ENCODE assay signal across 20 cellular contexts in the genomic region with DNA sequence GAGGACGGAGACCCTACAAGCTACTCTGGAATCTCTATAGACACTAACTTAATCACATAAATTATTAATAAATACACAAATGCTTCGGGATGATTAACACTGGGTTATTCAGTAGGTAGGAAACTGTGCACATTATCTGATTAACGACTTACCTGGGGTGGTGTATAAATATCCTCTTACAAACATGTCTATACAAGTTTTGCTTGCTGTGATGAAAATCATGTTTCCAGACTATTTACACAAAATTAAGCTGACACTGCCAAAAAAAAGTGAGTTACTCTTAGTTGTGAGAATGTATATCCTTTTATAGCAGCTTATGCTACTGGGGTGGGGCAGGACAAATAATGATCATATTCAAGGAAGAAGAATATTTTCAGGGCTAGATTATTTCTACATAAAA.
"Had no signal": no experiment of that assay in that cellular context is flagged by ENCODE, and none has a peak within 500 bp of the region (broad histone marks: within the 10 kb centered on the region; RNA-seq: fewer than 3 reads in every experiment).

No MANE protein-coding gene starts in this region.

- H3K27ac Mint-ChIP-seq: dendritic cell treated with granulocyte-macrophage colony-stimulating factor and Interleukin-4, amounts not matched to agents 40 ng/mL and 50 ng/mL, for 4 days; effector memory CD8-positive, alpha-beta T cell; naive thymus-derived CD8-positive, alpha-beta T cell; stimulated activated memory B cell treated with anti-CD40 and anti-IgM and Interleukin-4, amounts not matched to agents 10 μg/mL and 1 μg/mL and 100 μg/mL, for 72 hours; stimulated activated naive CD8-positive, alpha-beta T cell treated with anti-CD3 and anti-CD28 coated beads, Interleukin-15, Interleukin-2, amounts not matched to agents 100 ng/mL and 50 ng/mL, for 24 hours had no signal

- H3K9me3 Mint-ChIP-seq: stimulated activated naive CD8-positive, alpha-beta T cell treated with anti-CD3 and anti-CD28 coated beads, Interleukin-15, Interleukin-2, amounts not matched to agents 100 ng/mL and 50 ng/mL, for 24 hours had no signal

- H3K4me3 Mint-ChIP-seq: dendritic cell treated with granulocyte-macrophage colony-stimulating factor and Interleukin-4, amounts not matched to agents 40 ng/mL and 50 ng/mL, for 4 days; effector memory CD8-positive, alpha-beta T cell; naive thymus-derived CD8-positive, alpha-beta T cell; stimulated activated memory B cell treated with anti-CD40 and anti-IgM and Interleukin-4, amounts not matched to agents 10 μg/mL and 1 μg/mL and 100 μg/mL, for 72 hours; stimulated activated naive CD8-positive, alpha-beta T cell treated with anti-CD3 and anti-CD28 coated beads, Interleukin-15, Interleukin-2, amounts not matched to agents 100 ng/mL and 50 ng/mL, for 24 hours had no signal

- H3K36me3 Mint-ChIP-seq: naive thymus-derived CD8-positive, alpha-beta T cell; stimulated activated memory B cell treated with anti-CD40 and anti-IgM and Interleukin-4, amounts not matched to agents 10 μg/mL and 1 μg/mL and 100 μg/mL, for 72 hours had no signal

- DNase-seq: effector memory CD8-positive, alpha-beta T cell; erythroblast; heart right ventricle; hypothalamus; mucosa of descending colon; naive thymus-derived CD8-positive, alpha-beta T cell; psoas muscle; retina; spleen; stimulated activated CD4-positive, alpha-beta T cell treated with anti-CD3 and anti-CD28 coated beads, Interleukin-15, amount 100 ng/mL, for 24 hours; stimulated activated CD4-positive, alpha-beta T cell treated with anti-CD3 and anti-CD28 coated beads, Interleukin-1b, Interleukin-23, amount 100 ng/mL, for 48 hours; stimulated activated CD4-positive, alpha-beta T cell treated with anti-CD3 and anti-CD28 coated beads, Interleukin-4, amount 100 ng/mL, for 24 hours; testis had no signal

- H3K9me3 ChIP-seq: mucosa of descending colon, neutrophil, psoas muscle, testis had no signal

- H3K27ac ChIP-seq: heart right ventricle, neutrophil, psoas muscle, spleen, testis, tibial nerve had no signal

- ATAC-seq: effector memory CD8-positive, alpha-beta T cell; heart right ventricle; left lobe of liver; mucosa of descending colon; naive thymus-derived CD8-positive, alpha-beta T cell; psoas muscle; sciatic nerve; stimulated activated memory B cell treated with anti-CD40 and anti-IgM and Interleukin-4, amounts not matched to agents 10 μg/mL and 1 μg/mL and 100 μg/mL, for 72 hours had no signal

- H3K4me1 ChIP-seq: heart right ventricle, psoas muscle, spleen, testis, tibial nerve had no signal

- H3K36me3 ChIP-seq: heart right ventricle, neutrophil, spleen, tibial nerve had no signal

- H3K4me1 Mint-ChIP-seq: naive thymus-derived CD8-positive, alpha-beta T cell; stimulated activated memory B cell treated with anti-CD40 and anti-IgM and Interleukin-4, amounts not matched to agents 10 μg/mL and 1 μg/mL and 100 μg/mL, for 72 hours had no signal

- H3K27me3 ChIP-seq: neutrophil, spleen, testis, tibial nerve had no signal

- H3K27me3 Mint-ChIP-seq: dendritic cell treated with granulocyte-macrophage colony-stimulating factor and Interleukin-4, amounts not matched to agents 40 ng/mL and 50 ng/mL, for 4 days; stimulated activated memory B cell treated with anti-CD40 and anti-IgM and Interleukin-4, amounts not matched to agents 10 μg/mL and 1 μg/mL and 100 μg/mL, for 72 hours; stimulated activated naive CD8-positive, alpha-beta T cell treated with anti-CD3 and anti-CD28 coated beads, Interleukin-15, Interleukin-2, amounts not matched to agents 100 ng/mL and 50 ng/mL, for 24 hours had no signal

- H3K4me3 ChIP-seq: heart right ventricle, mucosa of descending colon, psoas muscle, spleen, testis, tibial nerve had no signal
